Comparison of ENCODE assay signal across 21 cellular contexts in genomic region chr11:35750981-35751663, GRCh38.
A peak's percentile ranks its signal among the peaks of the same experiment; 100 is the strongest.
DNase-seq lines count a peak whose midpoint lies in the region; ATAC-seq and TF ChIP-seq lines count a peak whose summit lies in the region.
"Had no signal": no experiment of that assay in that cellular context is flagged by ENCODE, and none has a peak within 500 bp of the region (broad histone marks: within the 10 kb centered on the region; RNA-seq: fewer than 3 reads in every experiment).

No MANE protein-coding gene starts in this region.

- H3K27me3 ChIP-seq in hepatocyte = no peaks in the 10 kb centered on the region
- H3K27me3 ChIP-seq in ascending aorta = no peaks in the 10 kb centered on the region
- no peaks in the 10 kb centered on the region for H3K27me3 ChIP-seq in transverse colon
- H3K27me3 ChIP-seq: BE2C had no signal

- H3K9me3 ChIP-seq in hepatocyte (ENCODE audit: low read depth) (no peaks in the 10 kb centered on the region), ascending aorta (no peaks in the 10 kb centered on the region), transverse colon (no peaks in the 10 kb centered on the region)
- H3K9me3 ChIP-seq: BE2C, SK-N-SH had no signal

- no peak for TF ChIP-seq EP300 in transverse colon (IDR thresholded peaks at IDR 0.05; ENCODE audit: low read depth)

- CTCF ChIA-PET in Calu3 (lab: Charles Lee) = no interaction called here

- H3K27ac Mint-ChIP-seq in Calu3 (ENCODE audit: unreplicated experiment) = peak overlapping the region; percentile 55
- H3K27ac Mint-ChIP-seq: CD4-positive, CD25-positive, alpha-beta regulatory T cell had no signal

- no peaks in the 10 kb centered on the region for H3K36me3 ChIP-seq in hepatocyte (replicated peaks; ENCODE audit: insufficient read depth, low read depth)
- peaks cover 0 to 3% of the 10 kb centered on the region in 2 donors for H3K36me3 ChIP-seq in ascending aorta
- no peaks in the 10 kb centered on the region for H3K36me3 ChIP-seq in transverse colon
- H3K36me3 ChIP-seq: BE2C had no signal

- H3K9me3 Mint-ChIP-seq in Calu3 (ENCODE audit: low read depth, unreplicated experiment) = no peaks in the 10 kb centered on the region

- H3K79me2 ChIP-seq in hepatocyte = peaks cover 11% of the 10 kb centered on the region

- no peak for ATAC-seq in HG03432 (IDR thresholded peaks at IDR 0.05; ENCODE audit: unreplicated experiment)
- ATAC-seq: HCT116 had no signal

- peaks cover 14% of the 10 kb centered on the region for H3K36me3 Mint-ChIP-seq in Calu3 (ENCODE audit: insufficient read depth, unreplicated experiment)

- H3K4me3 ChIP-seq in hepatocyte = no peak overlapping the region
- no peak overlapping the region for H3K4me3 ChIP-seq in ascending aorta
- no peak overlapping the region for H3K4me3 ChIP-seq in transverse colon

- TF ChIP-seq CTCF in Calu3 (IDR thresholded peaks at IDR 0.05; ENCODE audit: unreplicated experiment) (no peak), hepatocyte (IDR thresholded peaks at IDR 0.05; ENCODE audit: poor library complexity) (no peak), ascending aorta (IDR thresholded peaks at IDR 0.05) (no peak), transverse colon (IDR thresholded peaks at IDR 0.05) (no peak)

- H3K27ac ChIP-seq in hepatocyte = peak overlapping the region; percentile 66
- no peak overlapping the region for H3K27ac ChIP-seq in ascending aorta
- no peak overlapping the region for H3K27ac ChIP-seq in transverse colon

- WGBS in hepatocyte (ENCODE audit: low lambda C conversion rate, missing lambda C conversion rate) = 96% methylated on average over 4 of the region's 4 CpGs
- 80 to 89% methylated on average over 4 of the region's 4 CpGs for WGBS in transverse colon (ENCODE audit: low coverage in 1 of 2), 2 donors

- no peak overlapping the region for H2AFZ ChIP-seq in hepatocyte

- H3K27me3 Mint-ChIP-seq in Calu3 (ENCODE audit: unreplicated experiment) = no peaks in the 10 kb centered on the region
- H3K27me3 Mint-ChIP-seq: CD4-positive, CD25-positive, alpha-beta regulatory T cell had no signal

- no peak for DNase-seq in Calu3
- DNase-seq in NCI-H69 (lab: John Stamatoyannopoulos, UW) = peak; percentile 54
- peak; percentile 57 for DNase-seq in cerebellum (ENCODE audit: low spot score)
- DNase-seq in hepatocyte (ENCODE audit: low spot score) = no peak
- DNase-seq in ascending aorta (ENCODE audit: low spot score in 2 of 2) = no peak
- DNase-seq in transverse colon = no peak
- DNase-seq: BE2C; CD4-positive, CD25-positive, alpha-beta regulatory T cell; COR-L47; GF-D8; KBM-7; MV-4-11; NCI-H1417 treated with DMSO at 0.1 percent for 48 hours; NCI-H187 treated with DMSO at 0.1 percent for 48 hours; NCI-H226; NCI-H524; NK-92 treated with Interleukin-12 subunit alpha and Interleukin-12 subunit beta, amount 100 ng/mL, for 24 hours; SHP77; SK-N-SH had no signal

- H3K4me3 Mint-ChIP-seq in Calu3 (ENCODE audit: low read depth, unreplicated experiment) = peak overlapping the region; percentile 15
- H3K4me3 Mint-ChIP-seq: CD4-positive, CD25-positive, alpha-beta regulatory T cell had no signal

- intact Hi-C loops in Calu3 (cut with micrococcal nuclease; ENCODE audit: unreplicated experiment) = no loop called here
- intact Hi-C loops in ascending aorta (cut with DNase I) = no loop called here
- intact Hi-C loops in transverse colon (cut with DNase I; ENCODE audit: low total_unique reads) = no loop called here

- H3K9me2 ChIP-seq in hepatocyte (replicated peaks; ENCODE audit: insufficient read depth) = no peaks in the 10 kb centered on the region
- H3K9me2 ChIP-seq: SK-N-SH had no signal

- peaks cover 68% of the 10 kb centered on the region for H3K4me1 Mint-ChIP-seq in Calu3 (ENCODE audit: low read depth, unreplicated experiment)

- in situ Hi-C loops in transverse colon (cut with MboI; ENCODE audit: low pct_ligation_motif_present in 1 of 4, low pct_unique_long_range_greater_than_20kb in 1 of 4, low sequenced_read_pairs in 3 of 4) = no loop called here

- H4K20me1 ChIP-seq in hepatocyte (ENCODE audit: insufficient read depth, poor library complexity, severe bottlenecking) = no peaks in the 10 kb centered on the region

- no peak for TF ChIP-seq POLR2A in transverse colon (IDR thresholded peaks at IDR 0.05)

- H3K4me2 ChIP-seq in hepatocyte = peak overlapping the region; percentile 13

- H3K4me1 ChIP-seq in hepatocyte (ENCODE audit: insufficient read depth) (peaks cover 21% of the 10 kb centered on the region), ascending aorta (no peaks in the 10 kb centered on the region), transverse colon (peaks cover 5 to 12% (median 6%) of the 10 kb centered on the region in 4 donors)
- H3K4me1 ChIP-seq: BE2C had no signal

- BruUV-seq in Calu3 (replicated peaks; lab: Mats Ljungman, UMichigan) = no TSS peak

Comparison
In these comparisons a context has a peak if more than half of its experiments do, and no peak if none do; other contexts are left out.
1. DNase-seq: peak in NCI-H69 (single experiment) and cerebellum (single experiment); none in Calu3 (single experiment), hepatocyte (single experiment), ascending aorta (0 of 2) and transverse colon (single experiment).